ENCODE assay signal across 28 cellular contexts in the genomic region with DNA sequence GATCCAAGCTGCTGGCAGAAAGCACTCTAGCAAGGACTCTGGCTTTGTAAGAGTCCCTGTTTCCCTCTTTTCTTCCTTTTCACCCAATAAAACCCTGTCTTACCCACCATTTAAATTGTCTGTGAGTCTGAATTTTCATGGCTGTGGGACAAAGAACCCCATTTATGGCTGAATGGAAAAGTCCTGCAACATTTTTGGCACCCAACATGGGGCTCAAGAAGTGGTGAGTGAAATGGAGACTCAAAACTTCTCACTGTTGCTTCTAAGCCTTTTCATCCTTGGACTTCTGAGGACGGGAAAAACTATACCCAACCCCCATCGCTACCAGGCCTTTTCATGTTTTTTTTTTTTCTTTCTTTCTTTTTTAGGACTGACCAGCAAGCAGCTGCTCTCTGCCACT.
"Had no signal": no experiment of that assay in that cellular context is flagged by ENCODE, and none has a peak within 500 bp of the region (broad histone marks: within the 10 kb centered on the region; RNA-seq: fewer than 3 reads in every experiment).

No MANE protein-coding gene starts in this region.

- H3K4me1 ChIP-seq: left lung, lower lobe of right lung, neural progenitor cell, parathyroid adenoma, right atrium auricular region, right lobe of liver, testis, thyroid gland, upper lobe of right lung had no signal

- H3K4me3 Mint-ChIP-seq: immature natural killer cell; natural killer cell; nephron progenitor cell; neural progenitor cell; stimulated activated naive CD8-positive, alpha-beta T cell treated with anti-CD3 and anti-CD28 coated beads, Interleukin-15, amount 100 ng/mL, for 72 hours had no signal

- H3K9me3 ChIP-seq: testis, thyroid gland had no signal

- H3K4me1 Mint-ChIP-seq: immature natural killer cell; natural killer cell; nephron progenitor cell; neural progenitor cell; stimulated activated naive CD8-positive, alpha-beta T cell treated with anti-CD3 and anti-CD28 coated beads, Interleukin-15, amount 100 ng/mL, for 72 hours had no signal

- H3K36me3 ChIP-seq: left lung, lower lobe of right lung, neutrophil, right atrium auricular region, right lobe of liver, thyroid gland, upper lobe of right lung had no signal

- H3K27me3 Mint-ChIP-seq: naive B cell; stimulated activated naive CD8-positive, alpha-beta T cell treated with anti-CD3 and anti-CD28 coated beads, Interleukin-15, amount 100 ng/mL, for 72 hours had no signal

- DNase-seq: hypothalamus; immature natural killer cell; kidney; left colon; left lung; lower lobe of right lung; mammary epithelial cell; mesenchymal stem cell; naive B cell; natural killer cell; nephron progenitor cell; occipital lobe; right lobe of liver; stimulated activated CD4-positive, alpha-beta T cell treated with anti-CD3 and anti-CD28 coated beads, Interleukin-1b, Interleukin-23, amount 100 ng/mL, for 48 hours; stimulated activated CD4-positive, alpha-beta T cell treated with anti-CD3 and anti-CD28 coated beads, Interleukin-2, amount 100 ng/mL, for 48 hours; stimulated activated CD4-positive, alpha-beta T cell treated with anti-CD3 and anti-CD28 coated beads, Interleukin-4, amount 100 ng/mL, for 4 hours; stimulated activated CD8-positive, alpha-beta memory T cell treated with anti-CD3 and anti-CD28 coated beads, Interleukin-4, amount 100 ng/mL, for 48 hours; stimulated activated naive CD4-positive, alpha-beta T cell; stimulated activated naive CD8-positive, alpha-beta T cell treated with anti-CD3 and anti-CD28 coated beads, Interleukin-15, amount 100 ng/mL, for 72 hours; testis; thyroid gland; trophoblast cell; upper lobe of right lung had no signal

- H3K4me3 ChIP-seq: left lung, lower lobe of right lung, neural progenitor cell, right atrium auricular region, right lobe of liver, smooth muscle cell, testis, thyroid gland, upper lobe of right lung had no signal

- H3K27ac ChIP-seq: left lung, lower lobe of right lung, neural progenitor cell, neutrophil, parathyroid adenoma, right atrium auricular region, right lobe of liver, testis, thyroid gland, upper lobe of right lung had no signal

- H3K27ac Mint-ChIP-seq: immature natural killer cell, natural killer cell, nephron progenitor cell, neural progenitor cell had no signal

- H3K27me3 ChIP-seq: left lung, neural progenitor cell, neutrophil, right atrium auricular region, right lobe of liver, testis, thyroid gland, upper lobe of right lung had no signal

- H3K9ac ChIP-seq: neural progenitor cell, parathyroid adenoma had no signal
